8 cellular contexts compared by ENCODE assay signal in genomic region chr11:61972112-61972795, GRCh38. TPM values are rescaled to one million over a fixed set of nuclear protein-coding genes. Genes with fewer than 3 reads are reported as not detected.
DNase-seq lines count a peak whose midpoint lies in the region; ATAC-seq and TF ChIP-seq lines count a peak whose summit lies in the region.

No MANE protein-coding gene starts in this region.

- TF ChIP-seq CTCF in heart right ventricle (IDR thresholded peaks at IDR 0.05) (no peak), mucosa of descending colon (IDR thresholded peaks at IDR 0.05) (no peak)

- no peaks in the 10 kb centered on the region for H3K9me3 ChIP-seq in heart right ventricle
- H3K9me3 ChIP-seq in aorta (ENCODE audit: control insufficient read depth, low read length), result no peaks in the 10 kb centered on the region
- no peaks in the 10 kb centered on the region for H3K9me3 ChIP-seq in mucosa of descending colon

- H3K36me3 ChIP-seq in heart right ventricle, result no peaks in the 10 kb centered on the region
- H3K36me3 ChIP-seq in aorta (ENCODE audit: control insufficient read depth in 1 of 2, insufficient read depth in 2 of 2, low read length in 1 of 2), result no peaks in the 10 kb centered on the region
- no peaks in the 10 kb centered on the region for H3K36me3 ChIP-seq in mucosa of descending colon (ENCODE audit: low read depth)

- peaks cover 0 to 1% (median 0%) of the 10 kb centered on the region in 7 donors for H3K9me3 Mint-ChIP-seq in naive B cell

- H3K27me3 ChIP-seq in heart right ventricle, result no peaks in the 10 kb centered on the region
- H3K27me3 ChIP-seq in aorta (ENCODE audit: control insufficient read depth in 1 of 2, insufficient read depth in 2 of 2, low read length in 1 of 2), result no peaks in the 10 kb centered on the region

- 33 to 36% methylated on average over 9 of the region's 9 CpGs for WGBS in heart right ventricle, 2 donors
- 15 to 20% methylated on average over 9 of the region's 9 CpGs for WGBS in aorta, 2 donors

- peak overlapping the region in 2 of 10 donors; percentile 23 to 28 for H3K4me3 ChIP-seq in heart right ventricle
- no peak overlapping the region for H3K4me3 ChIP-seq in aorta (ENCODE audit: low read length in 2 of 2)
- H3K4me3 ChIP-seq in mucosa of descending colon, result no peak overlapping the region

- DNase-seq in heart right ventricle (no peak), left cardiac atrium (no peak), caudate nucleus (lab: John Stamatoyannopoulos, UW) (no peak), naive B cell (no peak), aorta (peak; percentile 22 to 47), mucosa of descending colon (no peak), NCI-H1092 treated with DMSO at 0.1 percent for 48 hours (lab: John Stamatoyannopoulos, UW) (no peak)
- DNase-seq in effector CD8-positive, alpha-beta T cell (lab: John Stamatoyannopoulos, UW), result no peak

- H3K27ac ChIP-seq in heart right ventricle, result peak overlapping the region; percentile 86 to 100 (median 95)
- peak overlapping the region; percentile 99 for H3K27ac ChIP-seq in caudate nucleus (ENCODE audit: low read depth, low read length)
- H3K27ac ChIP-seq in aorta (ENCODE audit: low read depth in 1 of 2, low read length in 2 of 2), result peak overlapping the region; percentile 63 to 95

- H3K36me3 Mint-ChIP-seq in naive B cell, result no peaks in the 10 kb centered on the region

- H3K4me1 ChIP-seq in heart right ventricle (peaks cover 23 to 90% (median 76%) of the 10 kb centered on the region in 9 donors), aorta (ENCODE audit: control insufficient read depth in 1 of 2, insufficient read depth in 2 of 2, low read length in 2 of 2) (peaks cover 5% of the 10 kb centered on the region in 2 donors), mucosa of descending colon (ENCODE audit: low read depth) (peaks cover 67% of the 10 kb centered on the region)

- ATAC-seq in heart right ventricle, result no peak
- ATAC-seq in left cardiac atrium, result no peak
- no peak for ATAC-seq in naive B cell (ENCODE audit: low read depth in 2 of 2)
- ATAC-seq in aorta (ENCODE audit: low FRiP score), result no peak
- no peak for ATAC-seq in mucosa of descending colon

- H3K27ac Mint-ChIP-seq in naive B cell, result peak overlapping the region; percentile 25 to 90 (median 81)

- H3K4me1 Mint-ChIP-seq in naive B cell, result peaks cover 45 to 65% (median 46%) of the 10 kb centered on the region in 3 donors

- no peaks in the 10 kb centered on the region for H3K27me3 Mint-ChIP-seq in naive B cell

- peak overlapping the region in 7 of 8 donors; percentile 15 to 72 (median 64) for H3K4me3 Mint-ChIP-seq in naive B cell

- intact Hi-C loops in heart right ventricle (cut with DNase I) (loop anchor here in 4 of 10 donors (2.0 to 10.0 kb wide), 3 partner anchors 53 to 155 kb away; partner anchors contain the start of gene FADS1 (in 1 of the 4)), left cardiac atrium (cut with DNase I) (loop anchor here in 1 of 2 donors (2.0 kb wide), 1 partner anchor 53 kb away; no protein-coding TSS in a partner anchor), aorta (cut with DNase I) (loop anchor here (5.0 kb wide), 2 partner anchors 80 to 135 kb away; partner anchors contain the start of gene FADS3 (in 1 of the 2)), mucosa of descending colon (cut with DNase I, micrococcal nuclease) (no loop called here)

RNA-seq across cellular contexts. Expression of gene FTH1, which starts 4.8 kb away (rescaled TPM):
- total RNA-seq in heart right ventricle (1,000 to 10,000 TPM; 2,008 to 4,360 (median 2,962) TPM), left cardiac atrium (1,000 to 10,000 TPM; 2,726 to 3,432 TPM), aorta (1,000 to 10,000 TPM; 2,602 to 2,677 TPM), mucosa of descending colon (1,000 to 10,000 TPM; 3,081 to 6,795 (median 5,370) TPM)
- polyA plus RNA-seq in heart right ventricle (1,000 to 10,000 TPM; 1,346 to 5,199 TPM), naive B cell (ENCODE audit: low read depth in 6 of 6) (1,000 to 10,000 TPM; 4,039 to 5,068 (median 4,261) TPM), aorta (1,000 to 10,000 TPM; 5,184 to 9,506 TPM)

RNA-seq across cellular contexts. Expression of gene BEST1, which starts 22.1 kb away (rescaled TPM):
- 1 to 10 TPM in 5 of 10 donors, under 1 TPM in 5; 0.39 to 1.8 (median 1.2) TPM for total RNA-seq in heart right ventricle
- polyA plus RNA-seq in heart right ventricle, result 1 to 10 TPM; 3.3 to 4.9 TPM
- 1 to 10 TPM; 3.4 to 3.9 TPM for total RNA-seq in left cardiac atrium
- 1 to 10 TPM; 1.4 to 3.3 (median 2.6) TPM for polyA plus RNA-seq in naive B cell (ENCODE audit: low read depth in 6 of 6)
- 1 to 10 TPM; 3.9 to 8.0 TPM for total RNA-seq in aorta
- 1 to 10 TPM; 3.5 to 4.1 TPM for polyA plus RNA-seq in aorta
- total RNA-seq in mucosa of descending colon, result 1 to 10 TPM in 2 of 3 donors, under 1 TPM in 1; 0.41 to 2.8 (median 1.8) TPM

RNA-seq across cellular contexts. Expression of gene RAB3IL1, which starts 54.9 kb away (rescaled TPM):
- 10 to 100 TPM in 3 of 10 donors, 1 to 10 TPM in 7; 3.7 to 11.1 (median 6.6) TPM for total RNA-seq in heart right ventricle
- 1 to 10 TPM; 8.2 to 9.7 TPM for polyA plus RNA-seq in heart right ventricle
- 10 to 100 TPM; 17.3 to 21.8 TPM for total RNA-seq in left cardiac atrium
- polyA plus RNA-seq in naive B cell (ENCODE audit: low read depth in 6 of 6), result not detected
- 10 to 100 TPM; 23.8 to 45.2 TPM for total RNA-seq in aorta
- 10 to 100 TPM in 1 of 2 donors, 1 to 10 TPM in 1; 6.4 to 11.4 TPM for polyA plus RNA-seq in aorta
- 10 to 100 TPM in 2 of 3 donors, 1 to 10 TPM in 1; 2.6 to 15.0 (median 11.8) TPM for total RNA-seq in mucosa of descending colon

Comparison
In these comparisons a context has a peak if more than half of its experiments do, and no peak if none do; other contexts are left out.
1. DNase-seq: peak in aorta (2 of 2); none in heart right ventricle (0 of 2), left cardiac atrium (single experiment), caudate nucleus (0 of 61), naive B cell (single experiment), effector CD8-positive, alpha-beta T cell (single experiment), mucosa of descending colon (0 of 3) and NCI-H1092 treated with DMSO at 0.1 percent for 48 hours (single experiment).
2. intact Hi-C loops: an anchor here in aorta (5.0 kb wide); none called in mucosa of descending colon.
3. Peak in every context shown above with its lines, with median percentiles within 50 percentile points of each other: H3K27ac ChIP-seq.